Comparison of ENCODE assay signal across 1 cellular context in genomic region chr1:40449684-40450490, GRCh38.
TF ChIP-seq lines count a peak whose summit lies in the region.

TSS of gene ZFP69B (plus strand) at chr1:40450476. CDS start at chr1:40450962, 486 bp downstream.

TF ChIP-seq in GM12878, 131 proteins besides CTCF, POLR2A, EP300 and RAD21 (continued from another document):
- TF ChIP-seq ZZZ3 (IDR thresholded peaks at IDR 0.05; ENCODE audit: control insufficient read depth, insufficient read length, low read depth) = no peak
- TF ChIP-seq NFXL1 (IDR thresholded peaks at IDR 0.05; ENCODE audit: borderline replicate concordance) = peak; percentile 88; the same call in 1 of the 2 replicates
